8 cellular contexts compared by ENCODE assay signal in genomic region chr11:128715691-128716153, GRCh38. TPM values are rescaled to one million over a fixed set of nuclear protein-coding genes. Genes with fewer than 3 reads are reported as not detected.
DNase-seq lines count a peak whose midpoint lies in the region; ATAC-seq and TF ChIP-seq lines count a peak whose summit lies in the region.

No MANE protein-coding gene starts in this region.

- ATAC-seq in PC-3 (no peak), HG03135 (IDR thresholded peaks at IDR 0.05; ENCODE audit: unreplicated experiment) (no peak)

- no peak overlapping the region for H3K9ac ChIP-seq in PC-3 (ENCODE audit: low read length)

- H3K4me2 ChIP-seq in PC-3 (ENCODE audit: low read length), result no peak overlapping the region

- H3K27me3 ChIP-seq in PC-3 (ENCODE audit: low read length) (no peaks in the 10 kb centered on the region), esophagus squamous epithelium (no peaks in the 10 kb centered on the region)

- H3K9me3 ChIP-seq in PC-3 (ENCODE audit: low read length), result no peaks in the 10 kb centered on the region
- no peaks in the 10 kb centered on the region for H3K9me3 ChIP-seq in esophagus squamous epithelium

- H3K4me3 ChIP-seq in PC-3 (ENCODE audit: low read length) (no peak overlapping the region), esophagus squamous epithelium (no peak overlapping the region)

- intact Hi-C loops in PC-3 (cut with micrococcal nuclease) (no loop called here), esophagus squamous epithelium (cut with DNase I) (no loop called here)

- no peak for TF ChIP-seq POLR2A in esophagus squamous epithelium (IDR thresholded peaks at IDR 0.05)

- TF ChIP-seq CTCF in PC-3 (conservative IDR thresholded peaks at IDR 0.05; ENCODE audit: low read depth, low read length) (no peak), esophagus squamous epithelium (IDR thresholded peaks at IDR 0.05) (no peak)

- H3K27ac ChIP-seq in PC-3 (ENCODE audit: low read length) (no peak overlapping the region), esophagus squamous epithelium (peak overlapping the region; percentile 48 to 83 (median 76))

- 22 to 23% methylated on average over 2 of the region's 2 CpGs for WGBS in esophagus squamous epithelium, 2 donors

- H4K20me1 ChIP-seq in PC-3 (ENCODE audit: low read length), result no peaks in the 10 kb centered on the region

- H3K79me2 ChIP-seq in PC-3 (ENCODE audit: low read length), result no peaks in the 10 kb centered on the region

- BruUV-seq in PC-3 (replicated peaks; lab: Mats Ljungman, UMichigan), result no TSS peak

- H3K36me3 ChIP-seq in PC-3 (ENCODE audit: low read depth, low read length), result no peaks in the 10 kb centered on the region
- no peaks in the 10 kb centered on the region for H3K36me3 ChIP-seq in esophagus squamous epithelium

- DNase-seq in GF-D8 (lab: John Stamatoyannopoulos, UW) (peak; percentile 69), PC-3 (peak; percentile 25), esophagus squamous epithelium (lab: John Stamatoyannopoulos, UW) (no peak), renal cortical epithelial cell (ENCODE audit: low read depth) (peak; percentile 25), superior temporal gyrus (ENCODE audit: extremely low spot score) (no peak), epidermal melanocyte (ENCODE audit: insufficient read length, low spot score) (no peak), NAMALWA (ENCODE audit: low spot score) (no peak)

- peaks cover 16% of the 10 kb centered on the region for H3K4me1 ChIP-seq in PC-3 (ENCODE audit: insufficient read depth, low read length)
- H3K4me1 ChIP-seq in esophagus squamous epithelium, result peaks cover 17 to 69% (median 21%) of the 10 kb centered on the region in 3 donors

- CTCF ChIA-PET in PC-3 (lab: Charles Lee), result no interaction called here

- POLR2A ChIA-PET in PC-3 (lab: Charles Lee; ENCODE audit: unreplicated experiment), result no interaction called here

- H3K9me2 ChIP-seq in PC-3 (replicated peaks; ENCODE audit: low read length), result no peaks in the 10 kb centered on the region

- H3F3A ChIP-seq in PC-3 (ENCODE audit: low read length, unreplicated experiment), result no peaks in the 10 kb centered on the region

- H2AFZ ChIP-seq in PC-3 (ENCODE audit: low read length), result no peak overlapping the region

RNA-seq across cellular contexts. Expression of gene FLI1, which starts 21.9 kb away (rescaled TPM):
- total RNA-seq in PC-3 (2014; rRNA removed), result 1.2 and 1.6 TPM in 2 replicates
- 10 to 100 TPM in 2 of 4 donors, 1 to 10 TPM in 2; 1.5 to 24.6 (median 7.4) TPM for total RNA-seq in esophagus squamous epithelium
- total RNA-seq in renal cortical epithelial cell, result 0.10 and 0.35 TPM in 2 replicates

Comparison
In these comparisons a context has a peak if more than half of its experiments do, and no peak if none do; other contexts are left out.
1. DNase-seq: peak in GF-D8 (single experiment), PC-3 (single experiment) and renal cortical epithelial cell (single experiment); none in esophagus squamous epithelium (single experiment), superior temporal gyrus (single experiment), epidermal melanocyte (single experiment) and NAMALWA (single experiment).